Comparison of ENCODE assay signal across 15 cellular contexts in genomic region chr17:36085710-36086268, GRCh38. TPM values are rescaled to one million over a fixed set of nuclear protein-coding genes. Genes with fewer than 3 reads are reported as not detected.
DNase-seq lines count a peak whose midpoint lies in the region; FAIRE-seq and TF ChIP-seq lines count a peak whose summit lies in the region.
"Had no signal": no experiment of that assay in that cellular context is flagged by ENCODE, and none has a peak within 500 bp of the region (broad histone marks: within the 10 kb centered on the region; RNA-seq: fewer than 3 reads in every experiment).

No MANE protein-coding gene starts in this region.

- H3K4me3 ChIP-seq in fibroblast of the aortic adventitia (ENCODE audit: low read depth, low read length), result no peak overlapping the region
- H3K4me3 ChIP-seq in skeletal muscle tissue (ENCODE audit: low read length in 3 of 3), result no peak overlapping the region

- no peaks in the 10 kb centered on the region for H3K36me3 ChIP-seq in skeletal muscle tissue (ENCODE audit: control insufficient read depth in 3 of 3, insufficient read depth in 3 of 3, low read length in 3 of 3)

- H3K9ac ChIP-seq in skeletal muscle tissue (ENCODE audit: low read depth in 1 of 3, low read length in 3 of 3), result no peak overlapping the region

- H3K4me1 ChIP-seq in skeletal muscle tissue (ENCODE audit: control insufficient read depth in 3 of 3, insufficient read depth in 3 of 3, low read length in 3 of 3), result peaks cover 0 to 3% (median 0%) of the 10 kb centered on the region in 3 donors

- DNase-seq in SIG-M5 treated with dmso at 0.1 percent for 504 hours (lab: John Stamatoyannopoulos, UW; ENCODE audit: unreplicated experiment) (peak; percentile 82), SIG-M5 (lab: John Stamatoyannopoulos, UW) (no peak), SKM-1 treated with dmso at 0.1 percent for 144 hours (lab: John Stamatoyannopoulos, UW; ENCODE audit: unreplicated experiment) (peak; percentile 75), fibroblast of the aortic adventitia (ENCODE audit: low read depth) (peak; percentile 27), HTR-8/SVneo (ENCODE audit: insufficient read length, low spot score) (no peak), NCI-H128 (lab: John Stamatoyannopoulos, UW; ENCODE audit: unreplicated experiment) (no peak), NCI-H2196 (lab: John Stamatoyannopoulos, UW; ENCODE audit: unreplicated experiment) (no peak)
- DNase-seq: activated CD8-positive, alpha-beta memory T cell treated with anti-CD3 and anti-CD28 coated beads, Interleukin-2, amount 50 U/mL, for 4 hours; aorta; NCI-H1694 treated with DMSO at 0.1 percent for 48 hours; nephron progenitor cell had no signal

- no peak for FAIRE-seq in HTR-8/SVneo (lab: Jason Lieb, UNC)
- FAIRE-seq: endometrium had no signal

- no peaks in the 10 kb centered on the region for H3K9me3 ChIP-seq in skeletal muscle tissue (ENCODE audit: control insufficient read depth in 3 of 3, low read length in 3 of 3)

- no peak for TF ChIP-seq CTCF in fibroblast of the aortic adventitia (IDR thresholded peaks at IDR 0.05; ENCODE audit: insufficient read depth, low read length)

- peaks cover 0 to 11% (median 0%) of the 10 kb centered on the region in 3 donors for H3K27me3 ChIP-seq in skeletal muscle tissue (ENCODE audit: control insufficient read depth in 3 of 3, insufficient read depth in 3 of 3, low read length in 3 of 3)

- H3K27ac ChIP-seq in skeletal muscle tissue (ENCODE audit: low read depth, low read length), result peak overlapping the region; percentile 34
- H3K27ac ChIP-seq: 22Rv1 had no signal

RNA-seq across cellular contexts. Expression of gene CCL3, which starts 4.2 kb away (rescaled TPM):
- total RNA-seq in fibroblast of the aortic adventitia (ENCODE audit: low replicate concordance) (0.18 TPM in 1 of 2 replicates, not detected in the other), skeletal muscle tissue (7.3 TPM)

RNA-seq across cellular contexts. Expression of gene CCL4, which starts 17.8 kb away (rescaled TPM):
- total RNA-seq in fibroblast of the aortic adventitia (ENCODE audit: low replicate concordance) (not detected in 2 replicates), skeletal muscle tissue (1.6 TPM)

RNA-seq across cellular contexts. Expression of gene CCL18, which starts 21.7 kb away (rescaled TPM):
- not detected in 2 replicates for total RNA-seq in fibroblast of the aortic adventitia (ENCODE audit: low replicate concordance)
- not detected for total RNA-seq in skeletal muscle tissue
- total RNA-seq: T-helper 2 cell treated with Interferon-gamma antibody and Interleukin-4, amounts not matched to agents 100 ng/mL and 5 ng/mL, for 36 hours had no signal

Comparison
In these comparisons a context has a peak if more than half of its experiments do, and no peak if none do; other contexts are left out.
1. DNase-seq: peak in SIG-M5 treated with dmso at 0.1 percent for 504 hours (single experiment), SKM-1 treated with dmso at 0.1 percent for 144 hours (single experiment) and fibroblast of the aortic adventitia (single experiment); none in SIG-M5 (single experiment), HTR-8/SVneo (single experiment), NCI-H128 (single experiment) and NCI-H2196 (single experiment).